ENCODE assay signal across 20 cellular contexts in genomic region chr15:22259881-22260421, GRCh38.
DNase-seq lines count a peak whose midpoint lies in the region; ATAC-seq and TF ChIP-seq lines count a peak whose summit lies in the region.
"Had no signal": no experiment of that assay in that cellular context is flagged by ENCODE, and none has a peak within 500 bp of the region (broad histone marks: within the 10 kb centered on the region; RNA-seq: fewer than 3 reads in every experiment).

No MANE protein-coding gene starts in this region.

- peaks cover 23% of the 10 kb centered on the region for H3K27me3 Mint-ChIP-seq in stimulated activated naive CD8-positive, alpha-beta T cell treated with anti-CD3 and anti-CD28 coated beads, Interleukin-15, Interleukin-2, amounts not matched to agents 100 ng/mL and 50 ng/mL, for 24 hours
- no peaks in the 10 kb centered on the region for H3K27me3 Mint-ChIP-seq in T-helper 2 cell treated with Interferon-gamma antibody and Interleukin-4, amounts not matched to agents 5 μg/mL and 100 μg/mL, for 36 hours (ENCODE audit: low read depth)
- peaks cover 34% of the 10 kb centered on the region for H3K27me3 Mint-ChIP-seq in endothelial cell (ENCODE audit: unreplicated experiment)
- H3K27me3 Mint-ChIP-seq in stimulated activated naive CD8-positive, alpha-beta T cell treated with anti-CD3 and anti-CD28 coated beads, Interleukin-15, amount 100 ng/mL, for 72 hours: peaks cover 55% of the 10 kb centered on the region
- H3K27me3 Mint-ChIP-seq: activated B cell treated with CpG ODN at 0.5 μM for 24 hours had no signal

- no peak for TF ChIP-seq CTCF in endothelial cell (IDR thresholded peaks at IDR 0.05; ENCODE audit: unreplicated experiment)

- peaks cover 23% of the 10 kb centered on the region for H3K4me1 Mint-ChIP-seq in stimulated activated naive CD8-positive, alpha-beta T cell treated with anti-CD3 and anti-CD28 coated beads, Interleukin-15, Interleukin-2, amounts not matched to agents 100 ng/mL and 50 ng/mL, for 24 hours (ENCODE audit: low read depth)
- peaks cover 22% of the 10 kb centered on the region for H3K4me1 Mint-ChIP-seq in T-helper 2 cell treated with Interferon-gamma antibody and Interleukin-4, amounts not matched to agents 5 μg/mL and 100 μg/mL, for 36 hours (ENCODE audit: low read depth)
- H3K4me1 Mint-ChIP-seq in endothelial cell (ENCODE audit: unreplicated experiment): no peaks in the 10 kb centered on the region
- H3K4me1 Mint-ChIP-seq in stimulated activated naive CD8-positive, alpha-beta T cell treated with anti-CD3 and anti-CD28 coated beads, Interleukin-15, amount 100 ng/mL, for 72 hours: peaks cover 32% of the 10 kb centered on the region

- H3K9me3 Mint-ChIP-seq in stimulated activated naive CD8-positive, alpha-beta T cell treated with anti-CD3 and anti-CD28 coated beads, Interleukin-15, Interleukin-2, amounts not matched to agents 100 ng/mL and 50 ng/mL, for 24 hours: no peaks in the 10 kb centered on the region
- H3K9me3 Mint-ChIP-seq in T-helper 2 cell treated with Interferon-gamma antibody and Interleukin-4, amounts not matched to agents 5 μg/mL and 100 μg/mL, for 36 hours: no peaks in the 10 kb centered on the region
- peaks cover 40% of the 10 kb centered on the region for H3K9me3 Mint-ChIP-seq in endothelial cell (ENCODE audit: unreplicated experiment)
- no peaks in the 10 kb centered on the region for H3K9me3 Mint-ChIP-seq in stimulated activated naive CD8-positive, alpha-beta T cell treated with anti-CD3 and anti-CD28 coated beads, Interleukin-15, amount 100 ng/mL, for 72 hours
- H3K9me3 Mint-ChIP-seq: activated B cell treated with CpG ODN at 0.5 μM for 24 hours had no signal

- no peaks in the 10 kb centered on the region for H3K36me3 Mint-ChIP-seq in stimulated activated naive CD8-positive, alpha-beta T cell treated with anti-CD3 and anti-CD28 coated beads, Interleukin-15, Interleukin-2, amounts not matched to agents 100 ng/mL and 50 ng/mL, for 24 hours (ENCODE audit: low read depth)
- H3K36me3 Mint-ChIP-seq in T-helper 2 cell treated with Interferon-gamma antibody and Interleukin-4, amounts not matched to agents 5 μg/mL and 100 μg/mL, for 36 hours (ENCODE audit: low read depth): no peaks in the 10 kb centered on the region
- H3K36me3 Mint-ChIP-seq in endothelial cell (ENCODE audit: low read depth, unreplicated experiment): peaks cover 32% of the 10 kb centered on the region

- no peak overlapping the region for H3K27ac Mint-ChIP-seq in stimulated activated naive CD8-positive, alpha-beta T cell treated with anti-CD3 and anti-CD28 coated beads, Interleukin-15, Interleukin-2, amounts not matched to agents 100 ng/mL and 50 ng/mL, for 24 hours
- peak overlapping the region; percentile 89 for H3K27ac Mint-ChIP-seq in T-helper 2 cell treated with Interferon-gamma antibody and Interleukin-4, amounts not matched to agents 5 μg/mL and 100 μg/mL, for 36 hours
- H3K27ac Mint-ChIP-seq in endothelial cell (ENCODE audit: unreplicated experiment): peak overlapping the region; percentile 3
- peak overlapping the region in 1 of 2 donors; percentile 23 for H3K27ac Mint-ChIP-seq in stimulated activated naive CD8-positive, alpha-beta T cell treated with anti-CD3 and anti-CD28 coated beads, Interleukin-15, amount 100 ng/mL, for 72 hours
- H3K27ac Mint-ChIP-seq: activated B cell treated with CpG ODN at 0.5 μM for 24 hours; dendritic cell treated with granulocyte-macrophage colony-stimulating factor and Interleukin-4, amounts not matched to agents 40 ng/mL and 50 ng/mL, for 4 days had no signal

- DNase-seq in stimulated activated naive CD8-positive, alpha-beta T cell treated with anti-CD3 and anti-CD28 coated beads, Interleukin-15, Interleukin-2, amounts not matched to agents 100 U/mL and 50 U/mL, for 24 hours: no peak
- DNase-seq in T-helper 2 cell treated with Interferon-gamma antibody and Interleukin-4, amounts not matched to agents 5 μg/mL and 100 μg/mL, for 36 hours (ENCODE audit: low spot score): no peak
- DNase-seq in endothelial cell (ENCODE audit: low spot score): no peak
- DNase-seq in stimulated activated naive CD8-positive, alpha-beta T cell treated with anti-CD3 and anti-CD28 coated beads, Interleukin-15, amount 100 ng/mL, for 72 hours: no peak
- DNase-seq: activated B cell treated with CpG ODN at 0.5 μM for 24 hours; activated CD8-positive, alpha-beta memory T cell treated with anti-CD3 and anti-CD28 coated beads, Interleukin-2, amount 50 U/mL, for 4 hours; adrenal gland; lower lobe of right lung; NCI-H1105 treated with DMSO at 0.1 percent for 48 hours; NCI-H2081 treated with DMSO at 0.1 percent for 48 hours; occipital lobe; Peyer's patch; stimulated activated CD4-positive, alpha-beta T cell treated with anti-CD3 and anti-CD28 coated beads, Interleukin-15, amount 100 ng/mL, for 24 hours; T1000 had no signal

- H3K4me3 Mint-ChIP-seq in stimulated activated naive CD8-positive, alpha-beta T cell treated with anti-CD3 and anti-CD28 coated beads, Interleukin-15, Interleukin-2, amounts not matched to agents 100 ng/mL and 50 ng/mL, for 24 hours: peak overlapping the region; percentile 0
- peak overlapping the region; percentile 55 for H3K4me3 Mint-ChIP-seq in T-helper 2 cell treated with Interferon-gamma antibody and Interleukin-4, amounts not matched to agents 5 μg/mL and 100 μg/mL, for 36 hours
- H3K4me3 Mint-ChIP-seq in endothelial cell (ENCODE audit: unreplicated experiment): no peak overlapping the region
- peak overlapping the region; percentile 11 to 17 for H3K4me3 Mint-ChIP-seq in stimulated activated naive CD8-positive, alpha-beta T cell treated with anti-CD3 and anti-CD28 coated beads, Interleukin-15, amount 100 ng/mL, for 72 hours
- H3K4me3 Mint-ChIP-seq: activated B cell treated with CpG ODN at 0.5 μM for 24 hours; dendritic cell treated with granulocyte-macrophage colony-stimulating factor and Interleukin-4, amounts not matched to agents 40 ng/mL and 50 ng/mL, for 4 days had no signal

- no peak for ATAC-seq in stimulated activated naive CD8-positive, alpha-beta T cell treated with anti-CD3 and anti-CD28 coated beads, Interleukin-15, Interleukin-2, amounts not matched to agents 100 U/mL and 50 U/mL, for 24 hours
- no peak for ATAC-seq in stimulated activated naive CD8-positive, alpha-beta T cell treated with anti-CD3 and anti-CD28 coated beads, Interleukin-15, amount 100 ng/mL, for 72 hours
- ATAC-seq in GM19324 (IDR thresholded peaks at IDR 0.05; ENCODE audit: low FRiP score, unreplicated experiment) (no peak), HG02870 (IDR thresholded peaks at IDR 0.05; ENCODE audit: unreplicated experiment) (no peak), GM21528 (IDR thresholded peaks at IDR 0.05; ENCODE audit: low FRiP score, unreplicated experiment) (no peak)
- ATAC-seq: HCT116, lower lobe of right lung had no signal
